1 cellular context compared by ENCODE assay signal in genomic region chr5:431711-432050, GRCh38.
TF ChIP-seq lines count a peak whose summit lies in the region.

No MANE protein-coding gene starts in this region.

TF ChIP-seq in K562, 482 proteins besides CTCF, POLR2A, EP300 and RAD21:
- TF ChIP-seq ZBTB17 (CRISPR knock-in tag; IDR thresholded peaks at IDR 0.05) (no peak), ZNF609 (CRISPR knock-in tag; IDR thresholded peaks at IDR 0.05; ENCODE audit: borderline replicate concordance) (no peak)
TF ChIP-seq in K562: peak in this region for 0.
